36 cellular contexts compared by ENCODE assay signal in the genomic region with DNA sequence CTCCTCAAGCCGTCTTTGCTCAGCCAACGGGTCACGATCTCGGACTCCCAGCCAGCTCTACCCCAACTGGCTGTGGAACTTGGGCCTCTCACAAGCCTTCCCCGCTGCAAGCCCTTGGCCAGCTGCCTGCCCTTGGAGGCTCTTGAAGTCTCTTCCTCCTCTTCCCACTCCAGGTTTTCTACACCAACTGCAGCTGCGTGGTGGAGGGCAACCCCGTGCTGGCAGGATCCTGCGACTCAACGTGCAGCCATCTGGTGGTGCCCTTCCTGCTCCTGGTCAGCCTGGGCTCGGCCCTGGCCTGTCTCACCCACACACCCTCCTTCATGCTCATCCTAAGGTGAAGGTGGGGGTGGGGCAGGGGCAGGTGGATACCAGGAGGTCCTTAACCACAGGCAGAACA. TPM values are rescaled to one million over a fixed set of nuclear protein-coding genes. Genes with fewer than 3 reads are reported as not detected.
DNase-seq lines count a peak whose midpoint lies in the region; ATAC-seq and TF ChIP-seq lines count a peak whose summit lies in the region.
"Had no signal": no experiment of that assay in that cellular context is flagged by ENCODE, and none has a peak within 500 bp of the region (broad histone marks: within the 10 kb centered on the region; RNA-seq: fewer than 3 reads in every experiment).

No MANE protein-coding gene starts in this region.

- H3K4me1 ChIP-seq in left ventricle myocardium inferior (peaks cover 38% of the 10 kb centered on the region), sigmoid colon (peaks cover 0 to 7% (median 3%) of the 10 kb centered on the region in 4 donors)
- H3K4me1 ChIP-seq: ascending aorta had no signal

- H3K27ac Mint-ChIP-seq in activated naive CD4-positive, alpha-beta T cell treated with anti-CD3 and anti-CD28 coated beads, Interleukin-2, amount 10 ng/mL, durations not matched to agents 7 days and 5 days = no peak overlapping the region
- H3K27ac Mint-ChIP-seq: activated CD8-positive, alpha-beta T cell treated with anti-CD3 and anti-CD28 coated beads for 36 hours; activated naive CD8-positive, alpha-beta T cell treated with anti-CD3 and anti-CD28 coated beads for 36 hours; activated T-helper 2 cell treated with anti-CD3 and anti-CD28 coated beads, Interferon-gamma antibody, Interleukin-2, Interleukin-4, amounts not matched to agents 10 μg/mL and 5 μg/mL and 100 μg/mL, durations not matched to agents 14 hours and 24 hours and 36 hours; CD4-positive, alpha-beta memory T cell; stimulated activated naive CD8-positive, alpha-beta T cell treated with anti-CD3 and anti-CD28 coated beads, Interleukin-15, amount 100 ng/mL, for 72 hours had no signal

- ATAC-seq in HG02884 (IDR thresholded peaks at IDR 0.05; ENCODE audit: unreplicated experiment) = no peak
- ATAC-seq: A549; activated CD8-positive, alpha-beta T cell treated with anti-CD3 and anti-CD28 coated beads for 36 hours; left colon; SK-N-SH treated with all-trans-retinoic acid at 6 μM for 48 hours; stimulated activated naive CD8-positive, alpha-beta T cell treated with anti-CD3 and anti-CD28 coated beads, Interleukin-15, amount 100 ng/mL, for 72 hours had no signal

- intact Hi-C loops in left ventricle myocardium inferior (cut with micrococcal nuclease) (no loop called here), sigmoid colon (cut with DNase I) (no loop called here)

- H3K27me3 ChIP-seq in left ventricle myocardium inferior (ENCODE audit: low read depth) (peaks cover 9% of the 10 kb centered on the region), sigmoid colon (no peaks in the 10 kb centered on the region)
- H3K27me3 ChIP-seq: ascending aorta, hepatocyte had no signal

- no peaks in the 10 kb centered on the region for H3K36me3 Mint-ChIP-seq in activated naive CD4-positive, alpha-beta T cell treated with anti-CD3 and anti-CD28 coated beads, Interleukin-2, amount 10 ng/mL, durations not matched to agents 7 days and 5 days
- H3K36me3 Mint-ChIP-seq: activated naive CD8-positive, alpha-beta T cell treated with anti-CD3 and anti-CD28 coated beads for 36 hours; CD4-positive, alpha-beta memory T cell had no signal

- H3K4me1 Mint-ChIP-seq in activated naive CD4-positive, alpha-beta T cell treated with anti-CD3 and anti-CD28 coated beads, Interleukin-2, amount 10 ng/mL, durations not matched to agents 7 days and 5 days = no peaks in the 10 kb centered on the region
- H3K4me1 Mint-ChIP-seq: activated naive CD8-positive, alpha-beta T cell treated with anti-CD3 and anti-CD28 coated beads for 36 hours; CD4-positive, alpha-beta memory T cell; stimulated activated naive CD8-positive, alpha-beta T cell treated with anti-CD3 and anti-CD28 coated beads, Interleukin-15, amount 100 ng/mL, for 72 hours had no signal

- no peak overlapping the region for H3K4me3 Mint-ChIP-seq in activated naive CD4-positive, alpha-beta T cell treated with anti-CD3 and anti-CD28 coated beads, Interleukin-2, amount 10 ng/mL, durations not matched to agents 7 days and 5 days
- H3K4me3 Mint-ChIP-seq: activated CD8-positive, alpha-beta T cell treated with anti-CD3 and anti-CD28 coated beads for 36 hours; activated naive CD8-positive, alpha-beta T cell treated with anti-CD3 and anti-CD28 coated beads for 36 hours; CD4-positive, alpha-beta memory T cell; stimulated activated naive CD8-positive, alpha-beta T cell treated with anti-CD3 and anti-CD28 coated beads, Interleukin-15, amount 100 ng/mL, for 72 hours had no signal

- DNase-seq in NCI-H524 (lab: John Stamatoyannopoulos, UW) (peak; percentile 56 to 84), NCI-H524 treated with DMSO at 0.1 percent for 48 hours (lab: John Stamatoyannopoulos, UW) (no peak), NCI-H510A treated with DMSO at 0.1 percent for 48 hours (lab: John Stamatoyannopoulos, UW) (peak; percentile 64), left ventricle myocardium inferior (peak; percentile 56), sigmoid colon (peak; percentile 66), DMS114 treated with DMSO at 0.1 percent for 48 hours (lab: John Stamatoyannopoulos, UW; ENCODE audit: unreplicated experiment) (no peak)
- no peak for DNase-seq in activated naive CD4-positive, alpha-beta T cell treated with anti-CD3 and anti-CD28 coated beads, Interleukin-2, amount 10 ng/mL, durations not matched to agents 7 days and 5 days
- DNase-seq: activated CD4-positive, alpha-beta T cell treated with anti-CD3 and anti-CD28 coated beads for 1 hour; activated CD8-positive, alpha-beta T cell treated with anti-CD3 and anti-CD28 coated beads for 36 hours; activated naive CD8-positive, alpha-beta T cell treated with anti-CD3 and anti-CD28 coated beads for 36 hours; AML-193; CD4-positive, alpha-beta memory T cell; foreskin melanocyte; GDM1; left colon; mesenchymal stem cell; MM.1S; NCI-H1436; NCI-H2171; NCI-H69; stimulated activated CD8-positive, alpha-beta memory T cell treated with anti-CD3 and anti-CD28 coated beads, Interleukin-4, amount 100 ng/mL, for 48 hours; stimulated activated naive CD8-positive, alpha-beta T cell treated with anti-CD3 and anti-CD28 coated beads, Interleukin-15, amount 100 ng/mL, for 72 hours; T-helper 2 cell had no signal

- no peak overlapping the region for H3K4me3 ChIP-seq in left ventricle myocardium inferior
- H3K4me3 ChIP-seq in sigmoid colon = no peak overlapping the region
- H3K4me3 ChIP-seq: A549, ascending aorta, esophagus muscularis mucosa, hepatocyte, prostate gland, skin epidermis, tibial artery had no signal

- TF ChIP-seq EP300 in sigmoid colon (IDR thresholded peaks at IDR 0.05) = no peak

- H3K9me3 ChIP-seq in left ventricle myocardium inferior (replicated peaks) = no peaks in the 10 kb centered on the region
- no peaks in the 10 kb centered on the region for H3K9me3 ChIP-seq in sigmoid colon
- H3K9me3 ChIP-seq: A549, ascending aorta, esophagus muscularis mucosa, neutrophil, prostate gland, tibial artery had no signal

- H3K27ac ChIP-seq in left ventricle myocardium inferior (replicated peaks) (no peak overlapping the region), sigmoid colon (no peak overlapping the region)
- H3K27ac ChIP-seq: A549, ascending aorta, esophagus muscularis mucosa, hepatocyte, KMS-11, neutrophil, prostate gland, tibial artery had no signal

- H3K36me3 ChIP-seq in left ventricle myocardium inferior (no peaks in the 10 kb centered on the region), sigmoid colon (no peaks in the 10 kb centered on the region)
- H3K36me3 ChIP-seq: ascending aorta, neutrophil, prostate gland, tibial artery had no signal

- CTCF ChIA-PET in activated naive CD4-positive, alpha-beta T cell treated with anti-CD3 and anti-CD28 coated beads, Interleukin-2, amount 10 ng/mL, durations not matched to agents 7 days and 5 days (lab: Charles Lee) = interaction anchor here (11.5 kb wide), 1 partner anchor 56 kb away, joined by 524 read pairs; the partner anchor contains the start of gene SLCO2B1

- no peaks in the 10 kb centered on the region for H3K9me3 Mint-ChIP-seq in activated naive CD4-positive, alpha-beta T cell treated with anti-CD3 and anti-CD28 coated beads, Interleukin-2, amount 10 ng/mL, durations not matched to agents 7 days and 5 days
- H3K9me3 Mint-ChIP-seq: activated CD8-positive, alpha-beta T cell treated with anti-CD3 and anti-CD28 coated beads for 36 hours; activated naive CD8-positive, alpha-beta T cell treated with anti-CD3 and anti-CD28 coated beads for 36 hours; activated T-helper 2 cell treated with anti-CD3 and anti-CD28 coated beads, Interferon-gamma antibody, Interleukin-2, Interleukin-4, amounts not matched to agents 10 μg/mL and 5 μg/mL and 100 μg/mL, durations not matched to agents 14 hours and 24 hours and 36 hours; stimulated activated naive CD8-positive, alpha-beta T cell treated with anti-CD3 and anti-CD28 coated beads, Interleukin-15, amount 100 ng/mL, for 72 hours had no signal

- TF ChIP-seq POLR2A in sigmoid colon (IDR thresholded peaks at IDR 0.05) = no peak

- no peak for TF ChIP-seq CTCF in left ventricle myocardium inferior (IDR thresholded peaks at IDR 0.05; ENCODE audit: borderline replicate concordance)
- no peak for TF ChIP-seq CTCF in sigmoid colon (IDR thresholded peaks at IDR 0.05)

- H3K27me3 Mint-ChIP-seq in activated naive CD4-positive, alpha-beta T cell treated with anti-CD3 and anti-CD28 coated beads, Interleukin-2, amount 10 ng/mL, durations not matched to agents 7 days and 5 days = peaks cover 41% of the 10 kb centered on the region
- H3K27me3 Mint-ChIP-seq: activated CD8-positive, alpha-beta T cell treated with anti-CD3 and anti-CD28 coated beads for 36 hours; activated naive CD8-positive, alpha-beta T cell treated with anti-CD3 and anti-CD28 coated beads for 36 hours; stimulated activated naive CD8-positive, alpha-beta T cell treated with anti-CD3 and anti-CD28 coated beads, Interleukin-15, amount 100 ng/mL, for 72 hours had no signal

- 77 to 86% methylated on average over 10 of the region's 10 CpGs for WGBS in sigmoid colon, 2 donors

RNA-seq across cellular contexts. Expression of gene TPBGL, which starts 40.5 kb away (rescaled TPM):
- 0.16 TPM for total RNA-seq in left ventricle myocardium inferior
- under 1 TPM in 3 of 4 donors, not detected in 1; 0.33 to 0.68 (median 0.36) TPM for total RNA-seq in sigmoid colon
- under 1 TPM in 1 of 3 donors, not detected in 2; 0.28 TPM for polyA plus RNA-seq in sigmoid colon
- total RNA-seq: ascending aorta, H4, hepatocyte had no signal

RNA-seq across cellular contexts. Expression of gene SLCO2B1, which starts 49.1 kb away (rescaled TPM):
- 22.7 TPM for total RNA-seq in left ventricle myocardium inferior
- total RNA-seq in sigmoid colon = 10 to 100 TPM; 19.4 to 31.7 (median 29.6) TPM
- polyA plus RNA-seq in sigmoid colon = 10 to 100 TPM in 2 of 3 donors, 1 to 10 TPM in 1; 7.8 to 47.0 (median 22.4) TPM
- total RNA-seq: activated CD8-positive, alpha-beta T cell treated with anti-CD3 and anti-CD28 coated beads for 36 hours; activated naive CD8-positive, alpha-beta T cell treated with anti-CD3 and anti-CD28 coated beads for 36 hours; activated T-helper 2 cell treated with anti-CD3 and anti-CD28 coated beads, Interferon-gamma antibody, Interleukin-2, Interleukin-4, amounts not matched to agents 10 μg/mL and 5 μg/mL and 100 μg/mL, durations not matched to agents 14 hours and 24 hours and 36 hours; H4 had no signal
- polyA plus RNA-seq: CD4-positive, alpha-beta memory T cell had no signal

Comparison
In these comparisons a context has a peak if more than half of its experiments do, and no peak if none do; other contexts are left out.
1. DNase-seq: peak in NCI-H524 (2 of 2), NCI-H510A treated with DMSO at 0.1 percent for 48 hours (single experiment), left ventricle myocardium inferior (single experiment) and sigmoid colon (single experiment); none in NCI-H524 treated with DMSO at 0.1 percent for 48 hours (single experiment), activated naive CD4-positive, alpha-beta T cell treated with anti-CD3 and anti-CD28 coated beads, Interleukin-2, amount 10 ng/mL, durations not matched to agents 7 days and 5 days (single experiment) and DMS114 treated with DMSO at 0.1 percent for 48 hours (single experiment).